In the genomic region with DNA sequence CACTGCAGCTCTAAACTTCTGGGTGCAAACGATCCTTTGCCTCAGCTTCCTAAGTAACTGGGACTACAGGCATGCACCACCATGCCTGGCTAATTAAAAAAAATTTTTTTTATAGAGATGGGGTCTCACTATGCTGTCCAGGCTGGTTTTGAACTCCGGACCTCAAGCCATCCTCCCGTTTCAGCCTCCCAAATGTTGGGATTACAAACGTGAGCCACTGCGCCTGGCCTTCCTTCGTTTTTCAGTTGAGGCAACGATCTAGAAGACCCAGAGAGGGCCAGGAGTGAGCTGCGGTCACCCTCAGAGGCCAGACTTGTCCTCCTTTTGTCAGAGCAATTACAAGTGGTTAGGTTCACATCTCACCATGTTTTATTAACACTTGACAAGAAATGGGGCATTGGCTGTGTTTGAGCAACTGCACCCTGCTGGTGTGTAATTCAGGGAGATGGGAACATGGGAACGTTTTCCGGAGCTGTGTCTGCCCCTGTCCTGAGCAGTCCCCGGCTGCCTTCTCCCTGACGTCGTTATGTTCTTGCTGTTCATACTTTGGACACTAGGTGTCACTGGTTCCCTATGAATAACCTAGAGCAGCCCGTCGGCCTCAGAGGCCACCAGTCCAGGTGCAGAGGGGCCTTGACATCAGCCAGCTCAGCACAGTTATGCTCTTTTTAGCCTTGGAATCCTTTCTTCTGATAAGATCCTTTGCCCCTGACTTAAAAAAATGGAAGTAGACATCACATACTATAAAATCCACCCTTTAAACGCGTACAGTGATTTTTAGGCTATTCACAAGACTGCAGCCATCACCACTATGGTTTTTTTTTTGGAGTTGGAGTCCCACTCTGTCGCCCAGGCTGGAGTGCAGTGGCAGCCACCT, we compare ENCODE assay signal across 8 cellular contexts.
DNase-seq lines count a peak whose midpoint lies in the region; ATAC-seq and TF ChIP-seq lines count a peak whose summit lies in the region.

No MANE protein-coding gene starts in this region.

- H3K4me2 ChIP-seq in DND-41 (ENCODE audit: insufficient read depth, low read length), result no peak overlapping the region
- no peak overlapping the region for H3K4me2 ChIP-seq in OCI-LY7 (ENCODE audit: low read length)

- H3K4me1 ChIP-seq in DND-41 (ENCODE audit: insufficient read depth, low read length) (0 out of 2 replicates have a peak, but pooled peaks cover 3% of the 10 kb centered on the region), OCI-LY7 (ENCODE audit: insufficient read depth, low read length, poor library complexity, severe bottlenecking) (no peaks in the 10 kb centered on the region), thyroid gland (no peaks in the 10 kb centered on the region)

- no peak overlapping the region for H3K27ac ChIP-seq in DND-41 (ENCODE audit: low read length)
- H3K27ac ChIP-seq in OCI-LY7 (ENCODE audit: low read depth, low read length, poor library complexity, severe bottlenecking), result no peak overlapping the region
- no peak overlapping the region for H3K27ac ChIP-seq in thyroid gland

- H3K9me2 ChIP-seq in OCI-LY7 (ENCODE audit: insufficient read depth, low read length), result no peaks in the 10 kb centered on the region

- H3K4me1 Mint-ChIP-seq in neural crest cell, result peaks cover 5% of the 10 kb centered on the region

- TF ChIP-seq POLR2A in thyroid gland (IDR thresholded peaks at IDR 0.05), result no peak

- no peak overlapping the region for H3K9ac ChIP-seq in DND-41 (ENCODE audit: low read depth, low read length)

- H3K36me3 ChIP-seq in DND-41 (ENCODE audit: insufficient read depth, low read length), result no peaks in the 10 kb centered on the region
- H3K36me3 ChIP-seq in OCI-LY7 (ENCODE audit: insufficient read depth, low read length), result no peaks in the 10 kb centered on the region
- H3K36me3 ChIP-seq in thyroid gland, result no peaks in the 10 kb centered on the region

- TF ChIP-seq CTCF in DND-41 (IDR thresholded peaks at IDR 0.05; ENCODE audit: borderline replicate concordance, extremely low read depth, low read length, poor library complexity, severe bottlenecking) (peak; percentile 92), OCI-LY7 (conservative IDR thresholded peaks at IDR 0.05; ENCODE audit: low read length) (peak; percentile 88), neural crest cell (conservative IDR thresholded peaks at IDR 0.05) (peak; percentile 85), thyroid gland (IDR thresholded peaks at IDR 0.05) (peak; percentile 30 to 81 (median 70))

- H3K27me3 ChIP-seq in DND-41 (ENCODE audit: insufficient read depth, low read length, poor library complexity), result no peaks in the 10 kb centered on the region
- H3K27me3 ChIP-seq in thyroid gland, result peaks cover 8% of the 10 kb centered on the region

- intact Hi-C loops in OCI-LY7 (cut with micrococcal nuclease; ENCODE audit: unreplicated experiment), result loop anchor here (10.0 kb wide), 1 partner anchor 113 kb away; no protein-coding TSS in a partner anchor
- intact Hi-C loops in thyroid gland (cut with DNase I), result no loop called here

- CTCF ChIA-PET in OCI-LY7 (lab: Charles Lee; ENCODE audit: unreplicated experiment), result no interaction called here

- POLR2A ChIA-PET in OCI-LY7 (lab: Charles Lee), result interaction anchor here (0.5 kb wide), 1 partner anchor 256 kb away, joined by 3 read pairs; no protein-coding TSS in a partner anchor

- no TSS peak for BruUV-seq in OCI-LY7 (replicated peaks; lab: Mats Ljungman, UMichigan)

- H4K20me1 ChIP-seq in DND-41 (ENCODE audit: insufficient read depth, low read length) (no peaks in the 10 kb centered on the region), OCI-LY7 (ENCODE audit: insufficient read depth, low read length) (no peaks in the 10 kb centered on the region)

- peaks cover 2% of the 10 kb centered on the region for H3K9me3 Mint-ChIP-seq in neural crest cell

- no peak overlapping the region for H3K4me3 ChIP-seq in DND-41 (ENCODE audit: low read depth in 1 of 2, low read length in 2 of 2)
- no peak overlapping the region for H3K4me3 ChIP-seq in OCI-LY7 (ENCODE audit: low read depth, low read length, poor library complexity, severe bottlenecking)
- H3K4me3 ChIP-seq in thyroid gland (replicated peaks in 1 of 3), result no peak overlapping the region

- WGBS in thyroid gland, 2 donors, result 40% methylated on average over 18 of the region's 18 CpGs

- H3K79me2 ChIP-seq in DND-41 (ENCODE audit: insufficient read depth, low read length), result no peaks in the 10 kb centered on the region
- no peaks in the 10 kb centered on the region for H3K79me2 ChIP-seq in OCI-LY7 (ENCODE audit: insufficient read depth, low read depth, low read length)

- no peaks in the 10 kb centered on the region for H3K36me3 Mint-ChIP-seq in neural crest cell (ENCODE audit: low read depth)

- H3K27me3 Mint-ChIP-seq in neural crest cell (ENCODE audit: low read depth), result peaks cover 38% of the 10 kb centered on the region

- H3K9me3 ChIP-seq in DND-41 (ENCODE audit: insufficient read depth, low read length, severe bottlenecking) (no peaks in the 10 kb centered on the region), OCI-LY7 (ENCODE audit: low read length) (no peaks in the 10 kb centered on the region), thyroid gland (no peaks in the 10 kb centered on the region)

- DNase-seq in DND-41 (peak; percentile 70), HuH-7.5 (ENCODE audit: low spot score) (peak; percentile 92), OCI-LY7 (ENCODE audit: low spot score) (peak; percentile 75), activated T-cell treated with anti-CD3 and anti-CD28 coated beads for 4 hours (peak; percentile 47), fibroblast of gingiva (ENCODE audit: low read depth) (peak; percentile 47), neural crest cell (ENCODE audit: low read depth, low spot score) (peak; percentile 85), thyroid gland (peak; percentile 50 to 60)

- no peak overlapping the region for H3K27ac Mint-ChIP-seq in neural crest cell (ENCODE audit: unreplicated experiment)

- H3K4me3 Mint-ChIP-seq in neural crest cell, result no peak overlapping the region

- no peak overlapping the region for H2AFZ ChIP-seq in DND-41 (ENCODE audit: low read depth, low read length)
- no peak overlapping the region for H2AFZ ChIP-seq in OCI-LY7 (ENCODE audit: low read length)

- peak; percentile 98 for ATAC-seq in DND-41 (ENCODE audit: insufficient read depth, low read depth)
- ATAC-seq in GM21526 (IDR thresholded peaks at IDR 0.05; ENCODE audit: low FRiP score, unreplicated experiment), result peak; percentile 95
